In genomic region chr13:75149781-75150180, GRCh38 we compare ENCODE assay signal across 8 cellular contexts.
"Had no signal": no experiment of that assay in that cellular context is flagged by ENCODE, and none has a peak within 500 bp of the region (broad histone marks: within the 10 kb centered on the region; RNA-seq: fewer than 3 reads in every experiment).

No MANE protein-coding gene starts in this region.

- FAIRE-seq: HepG2 had no signal

- H3K4me1 Mint-ChIP-seq: IgD-negative memory B cell had no signal

- H3K27ac Mint-ChIP-seq: HFFc6, IgD-negative memory B cell had no signal

- H3K9ac ChIP-seq: GM23248 had no signal

- H3K27ac ChIP-seq: GM23248, HL-60 had no signal

- H3K36me3 ChIP-seq: HAP-1 had no signal

- H3K4me1 ChIP-seq: HAP-1 had no signal

- H3K27me3 Mint-ChIP-seq: IgD-negative memory B cell had no signal

- H3K4me3 Mint-ChIP-seq: HFFc6, IgD-negative memory B cell had no signal

- H3K4me3 ChIP-seq: GM23248, HAP-1 had no signal

- H2AFZ ChIP-seq: GM23248 had no signal

- H3K9me3 ChIP-seq: HAP-1 had no signal

- H3K36me3 Mint-ChIP-seq: IgD-negative memory B cell had no signal

- DNase-seq: GM23248, GOT3, H7, HFFc6 had no signal
